Comparison of ENCODE assay signal across 7 cellular contexts in the genomic region with DNA sequence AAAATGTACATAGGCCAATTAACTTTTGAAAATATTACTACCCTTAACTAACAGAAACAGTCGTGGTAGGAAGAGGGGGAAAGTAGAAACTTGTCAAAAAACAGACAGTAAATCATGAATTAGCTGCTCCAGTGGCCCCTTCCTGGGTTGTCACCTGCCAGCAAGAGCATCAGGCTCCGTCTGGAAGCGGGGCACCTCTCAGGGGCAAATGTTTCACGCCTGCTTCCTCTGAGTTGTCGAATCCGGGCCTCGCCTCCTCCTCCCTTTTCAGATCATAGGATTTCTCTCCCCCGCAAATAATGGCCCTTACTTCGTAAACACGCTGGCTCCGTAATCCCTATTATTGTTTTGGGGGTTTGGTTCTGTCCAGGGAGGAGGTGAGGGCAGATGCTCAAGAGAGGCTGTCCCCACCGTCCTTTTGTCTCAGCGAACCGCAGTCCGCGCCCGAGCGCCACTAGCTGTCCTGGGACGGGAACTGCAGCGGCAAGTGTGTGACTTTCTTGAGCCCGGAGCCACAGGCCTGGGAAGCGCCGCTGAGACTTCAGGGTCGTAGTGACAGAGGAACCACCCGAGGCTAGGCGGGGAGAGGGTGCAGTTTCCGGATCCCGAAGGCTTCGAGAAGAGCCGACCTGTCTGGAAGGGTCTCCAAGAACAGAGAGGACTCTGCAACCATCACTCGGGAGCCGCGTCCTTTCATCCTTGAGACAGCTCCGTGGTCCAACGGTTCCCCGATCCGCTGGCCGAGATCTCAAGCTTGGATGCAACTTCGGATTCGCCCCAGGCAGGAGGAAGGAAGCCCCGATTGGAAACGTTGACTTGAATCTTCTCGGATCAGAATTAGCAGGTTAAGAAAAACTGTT.
DNase-seq lines count a peak whose midpoint lies in the region; ATAC-seq and TF ChIP-seq lines count a peak whose summit lies in the region.

No MANE protein-coding gene starts in this region.

- H3K9me3 ChIP-seq in T-helper 17 cell (ENCODE audit: control insufficient read depth, low read length, poor library complexity, severe bottlenecking): no peaks in the 10 kb centered on the region

- DNase-seq in GM13976 (ENCODE audit: low spot score) (peak; percentile 86), NCI-H1417 (lab: John Stamatoyannopoulos, UW) (peak; percentile 66 to 90 (median 85)), T-helper 17 cell (peak; percentile 51 to 60 (median 54)), amygdala (lab: John Stamatoyannopoulos, UW) (peak in 48 of 56 donors; percentile 11 to 79 (median 55)), hippocampal formation (lab: John Stamatoyannopoulos, UW) (peak; percentile 60 to 62), sciatic nerve (ENCODE audit: low spot score) (peak; percentile 69)

- peak; percentile 94 for TF ChIP-seq CTCF in GM13976 (IDR thresholded peaks at IDR 0.05; ENCODE audit: borderline replicate concordance, control extremely low read depth, extremely low read depth, insufficient read depth, missing control alignments)

- intact Hi-C loops in sciatic nerve (cut with DNase I): no loop called here

- H3K4me1 Mint-ChIP-seq in T-helper 17 cell: peaks cover 25% of the 10 kb centered on the region

- in situ Hi-C loops in GM13976 (cut with MboI; ENCODE audit: low sequenced_read_pairs, unreplicated experiment): no loop called here

- H3K4me3 Mint-ChIP-seq in T-helper 17 cell: peak overlapping the region; percentile 87

- ATAC-seq in HG02840 (IDR thresholded peaks at IDR 0.05; ENCODE audit: low FRiP score, unreplicated experiment): peak; percentile 59
- ATAC-seq in T-helper 17 cell: peak; percentile 78
- peak; percentile 88 for ATAC-seq in sciatic nerve

- H3K36me3 Mint-ChIP-seq in T-helper 17 cell (ENCODE audit: low read depth): no peaks in the 10 kb centered on the region

- peak overlapping the region; percentile 99 for H3K27ac Mint-ChIP-seq in T-helper 17 cell

- H3K27me3 Mint-ChIP-seq in T-helper 17 cell: peaks cover 6% of the 10 kb centered on the region

Comparison
In these comparisons a context has a peak if more than half of its experiments do, and no peak if none do; other contexts are left out.
1. Peak in every context shown above with its lines: DNase-seq and ATAC-seq.